10 cellular contexts compared by ENCODE assay signal in genomic region chr1:116824631-116825399, GRCh38.
DNase-seq lines count a peak whose midpoint lies in the region; ATAC-seq and TF ChIP-seq lines count a peak whose summit lies in the region.
"Had no signal": no experiment of that assay in that cellular context is flagged by ENCODE, and none has a peak within 500 bp of the region (broad histone marks: within the 10 kb centered on the region; RNA-seq: fewer than 3 reads in every experiment).

No MANE protein-coding gene starts in this region.

- peak overlapping the region; percentile 97 for H3K27ac Mint-ChIP-seq in activated naive CD8-positive, alpha-beta T cell treated with anti-CD3 and anti-CD28 coated beads, Interleukin-2, amount 50 U/mL, for 24 hours
- H3K27ac Mint-ChIP-seq in neural crest cell (ENCODE audit: unreplicated experiment): peak overlapping the region; percentile 47

- no peak for TF ChIP-seq CTCF in neural crest cell (conservative IDR thresholded peaks at IDR 0.05)

- H3K4me1 Mint-ChIP-seq in activated naive CD8-positive, alpha-beta T cell treated with anti-CD3 and anti-CD28 coated beads, Interleukin-2, amount 50 U/mL, for 24 hours: peaks cover 54% of the 10 kb centered on the region
- H3K4me1 Mint-ChIP-seq in neural crest cell: peaks cover 31% of the 10 kb centered on the region

- peaks cover 11% of the 10 kb centered on the region for H3K36me3 Mint-ChIP-seq in activated naive CD8-positive, alpha-beta T cell treated with anti-CD3 and anti-CD28 coated beads, Interleukin-2, amount 50 U/mL, for 24 hours (ENCODE audit: low read depth)
- no peaks in the 10 kb centered on the region for H3K36me3 Mint-ChIP-seq in neural crest cell (ENCODE audit: low read depth)

- peak; percentile 62 for DNase-seq in NCI-H345 (lab: John Stamatoyannopoulos, UW)
- no peak for DNase-seq in NCI-H345 treated with DMSO at 0.1 percent for 48 hours (lab: John Stamatoyannopoulos, UW; ENCODE audit: unreplicated experiment)
- DNase-seq in NCI-H2107 (lab: John Stamatoyannopoulos, UW): peak; percentile 86
- no peak for DNase-seq in activated naive CD8-positive, alpha-beta T cell treated with anti-CD3 and anti-CD28 coated beads, Interleukin-2, amount 50 U/mL, for 24 hours
- no peak for DNase-seq in neural crest cell (ENCODE audit: low read depth, low spot score)
- DNase-seq in NCI-H2227 treated with DMSO at 0.1 percent for 48 hours (lab: John Stamatoyannopoulos, UW): no peak
- DNase-seq in EL: no peak
- DNase-seq: stimulated activated CD4-positive, alpha-beta T cell treated with anti-CD3 and anti-CD28 coated beads, Interleukin-4, amount 100 ng/mL, for 24 hours had no signal

- no peak for ATAC-seq in activated naive CD8-positive, alpha-beta T cell treated with anti-CD3 and anti-CD28 coated beads, Interleukin-2, amount 50 U/mL, for 24 hours
- no peak for ATAC-seq in HG03108 (IDR thresholded peaks at IDR 0.05; ENCODE audit: unreplicated experiment)
- ATAC-seq: A549 had no signal

- H3K9me3 Mint-ChIP-seq in activated naive CD8-positive, alpha-beta T cell treated with anti-CD3 and anti-CD28 coated beads, Interleukin-2, amount 50 U/mL, for 24 hours: peaks cover 17% of the 10 kb centered on the region
- H3K9me3 Mint-ChIP-seq in neural crest cell: peaks cover 6% of the 10 kb centered on the region

- peak overlapping the region; percentile 82 for H3K4me3 Mint-ChIP-seq in activated naive CD8-positive, alpha-beta T cell treated with anti-CD3 and anti-CD28 coated beads, Interleukin-2, amount 50 U/mL, for 24 hours
- no peak overlapping the region for H3K4me3 Mint-ChIP-seq in neural crest cell

- no peaks in the 10 kb centered on the region for H3K27me3 Mint-ChIP-seq in activated naive CD8-positive, alpha-beta T cell treated with anti-CD3 and anti-CD28 coated beads, Interleukin-2, amount 50 U/mL, for 24 hours
- no peaks in the 10 kb centered on the region for H3K27me3 Mint-ChIP-seq in neural crest cell (ENCODE audit: low read depth)

Comparison
In these comparisons a context has a peak if more than half of its experiments do, and no peak if none do; other contexts are left out.
1. DNase-seq: peak in NCI-H345 (single experiment) and NCI-H2107 (single experiment); none in NCI-H345 treated with DMSO at 0.1 percent for 48 hours (single experiment), activated naive CD8-positive, alpha-beta T cell treated with anti-CD3 and anti-CD28 coated beads, Interleukin-2, amount 50 U/mL, for 24 hours (single experiment), neural crest cell (single experiment), NCI-H2227 treated with DMSO at 0.1 percent for 48 hours (single experiment) and EL (single experiment).